ENCODE assay signal across 25 cellular contexts in genomic region chr15:53634517-53635106, GRCh38.
DNase-seq lines count a peak whose midpoint lies in the region; ATAC-seq, FAIRE-seq and TF ChIP-seq lines count a peak whose summit lies in the region.
"Had no signal": no experiment of that assay in that cellular context is flagged by ENCODE, and none has a peak within 500 bp of the region (broad histone marks: within the 10 kb centered on the region; RNA-seq: fewer than 3 reads in every experiment).

No MANE protein-coding gene starts in this region.

- no peak for TF ChIP-seq RAD21 in A549 (conservative IDR thresholded peaks at IDR 0.05 in 1 of 2, IDR thresholded peaks at IDR 0.05 in 1 of 2)

- no peak for TF ChIP-seq EP300 in A549 (IDR thresholded peaks at IDR 0.05)

- DNase-seq in A549 (ENCODE audit: low read depth in 1 of 2, low spot score in 1 of 2) (no peak), left kidney (ENCODE audit: low read depth, low spot score) (peak; percentile 7), right lobe of liver (no peak), renal cortical epithelial cell (ENCODE audit: low read depth) (peak; percentile 23), GM23248 (no peak), GM12891 (ENCODE audit: insufficient read length, low spot score) (no peak)
- DNase-seq: ACHN; AML-193; BE2C; CD4-positive, alpha-beta T cell; CD8-positive, alpha-beta memory T cell; DMS 273 treated with DMSO at 0.1 percent for 48 hours; DMS79; EL; GDM1; GOT3; H7; HCEC 1CT had no signal

- no peaks in the 10 kb centered on the region for H3F3A ChIP-seq in GM23248 (ENCODE audit: insufficient read depth)

- H3K27me3 ChIP-seq in right lobe of liver: no peaks in the 10 kb centered on the region
- no peaks in the 10 kb centered on the region for H3K27me3 ChIP-seq in GM23248 (replicated peaks; ENCODE audit: insufficient read depth)
- H3K27me3 ChIP-seq: BE2C; BLaER1 treated with 17β-estradiol and CSF1 and Interleukin-3, amounts not matched to agents 10 nM and 100 nM had no signal

- no peaks in the 10 kb centered on the region for H3K9me2 ChIP-seq in GM23248 (ENCODE audit: insufficient read depth)

- no peaks in the 10 kb centered on the region for H3K4me1 ChIP-seq in A549
- peaks cover 0 to 10% (median 0%) of the 10 kb centered on the region in 4 donors for H3K4me1 ChIP-seq in right lobe of liver
- H3K4me1 ChIP-seq in GM23248 (ENCODE audit: insufficient read depth): no peaks in the 10 kb centered on the region
- H3K4me1 ChIP-seq: BE2C had no signal

- no peak overlapping the region for H3K4me3 ChIP-seq in A549
- no peak overlapping the region for H3K4me3 ChIP-seq in right lobe of liver
- H3K4me3 ChIP-seq in GM23248: no peak overlapping the region
- H3K4me3 ChIP-seq: BLaER1 treated with 17β-estradiol and CSF1 and Interleukin-3, amounts not matched to agents 10 nM and 100 nM; GM12878 had no signal

- ATAC-seq in A549 (no peak), right lobe of liver (peak; percentile 39 to 72 (median 56)), HG03354 (IDR thresholded peaks at IDR 0.05; ENCODE audit: poor library complexity, severe bottlenecking, unreplicated experiment) (no peak)
- ATAC-seq: GM12878 had no signal

- H3K9me3 ChIP-seq in A549 (peaks cover 10% of the 10 kb centered on the region), right lobe of liver (no peaks in the 10 kb centered on the region), GM23248 (ENCODE audit: low read depth) (peaks cover 3% of the 10 kb centered on the region)
- H3K9me3 ChIP-seq: BE2C had no signal

- no peak overlapping the region; a peak in 1 of 6 replicates for H3K27ac ChIP-seq in A549
- H3K27ac ChIP-seq in right lobe of liver: no peak overlapping the region
- no peak overlapping the region for H3K27ac ChIP-seq in GM23248
- H3K27ac ChIP-seq: 22Rv1; BLaER1 treated with 17β-estradiol and CSF1 and Interleukin-3, amounts not matched to agents 10 nM and 100 nM had no signal

- H3K4me2 ChIP-seq in A549: no peak overlapping the region
- no peak overlapping the region for H3K4me2 ChIP-seq in GM23248 (ENCODE audit: unreplicated experiment)
- H3K4me2 ChIP-seq: BLaER1 treated with 17β-estradiol and CSF1 and Interleukin-3, amounts not matched to agents 10 nM and 100 nM had no signal

- no peaks in the 10 kb centered on the region for H4K20me1 ChIP-seq in GM23248 (ENCODE audit: insufficient read depth)
- H4K20me1 ChIP-seq: BLaER1 treated with 17β-estradiol and CSF1 and Interleukin-3, amounts not matched to agents 10 nM and 100 nM had no signal

- H3K79me2 ChIP-seq in GM23248 (ENCODE audit: insufficient read depth): no peaks in the 10 kb centered on the region

- TF ChIP-seq POLR2A in A549 (IDR thresholded peaks at IDR 0.05; ENCODE audit: low read length): no peak
- no peak for TF ChIP-seq POLR2A in right lobe of liver (IDR thresholded peaks at IDR 0.05)
- TF ChIP-seq POLR2A in GM12891 (IDR thresholded peaks at IDR 0.05; ENCODE audit: low read depth, low read length): no peak

- in situ Hi-C loops in GM23248 (cut with MboI): no loop called here

- H2AFZ ChIP-seq in GM23248: no peak overlapping the region

- H3K9ac ChIP-seq in GM23248: no peak overlapping the region
- H3K9ac ChIP-seq: BLaER1 treated with 17β-estradiol and CSF1 and Interleukin-3, amounts not matched to agents 10 nM and 100 nM had no signal

- intact Hi-C loops in right lobe of liver (cut with DNase I): no loop called here

- WGBS in A549 (ENCODE audit: missing lambda C conversion rate): 74% methylated on average over 2 of the region's 2 CpGs
- 81% methylated on average over 2 of the region's 2 CpGs for WGBS in right lobe of liver (ENCODE audit: insufficient coverage, low coverage, low lambda C conversion rate, missing lambda C conversion rate)
- 19 to 26% methylated on average over 2 of the region's 2 CpGs for WGBS in GM23248 (ENCODE audit: low coverage in 1 of 2, low lambda C conversion rate in 2 of 2, missing lambda C conversion rate in 2 of 2), 2 experiments

- CTCF ChIA-PET in A549 (lab: Yijun Ruan, JAX): interaction anchor here (0.7 to 1.6 kb wide), 5 partner anchors 8 to 1944 kb away, joined by 3 to 5 read pairs (median 4); no protein-coding TSS in a partner anchor

- TF ChIP-seq CTCF in A549 (IDR thresholded peaks at IDR 0.05) (no peak), right lobe of liver (IDR thresholded peaks at IDR 0.05) (no peak)

- no peaks in the 10 kb centered on the region for H3K36me3 ChIP-seq in right lobe of liver
- H3K36me3 ChIP-seq in GM23248 (ENCODE audit: low read depth): no peaks in the 10 kb centered on the region
- H3K36me3 ChIP-seq: BE2C had no signal

- POLR2A ChIA-PET in A549 (lab: Yijun Ruan, JAX): no interaction called here

- FAIRE-seq in A549 (lab: Jason Lieb, UNC): no peak
- FAIRE-seq in GM12891 (lab: Jason Lieb, UNC): no peak
- FAIRE-seq: A204.1, D721Med, GM12878, GM18507 had no signal

TF ChIP-seq in A549, 52 proteins besides CTCF, POLR2A, EP300 and RAD21:
- TF ChIP-seq MYC (IDR thresholded peaks at IDR 0.05; ENCODE audit: borderline replicate concordance, low read length) (no peak), HES2 (IDR thresholded peaks at IDR 0.05) (no peak), MAZ (IDR thresholded peaks at IDR 0.05; ENCODE audit: borderline replicate concordance, low read depth, low read length) (no peak), POLR2AphosphoS2 (conservative IDR thresholded peaks at IDR 0.05; ENCODE audit: low read length) (no peak), ZSCAN20 (CRISPR knock-in tag; IDR thresholded peaks at IDR 0.05) (no peak), MAFK (IDR thresholded peaks at IDR 0.05; ENCODE audit: partially characterized antibody) (peak; percentile 33), PHF8 (IDR thresholded peaks at IDR 0.05; ENCODE audit: borderline replicate concordance, low read depth) (no peak)
- TF ChIP-seq, protein P1, sequence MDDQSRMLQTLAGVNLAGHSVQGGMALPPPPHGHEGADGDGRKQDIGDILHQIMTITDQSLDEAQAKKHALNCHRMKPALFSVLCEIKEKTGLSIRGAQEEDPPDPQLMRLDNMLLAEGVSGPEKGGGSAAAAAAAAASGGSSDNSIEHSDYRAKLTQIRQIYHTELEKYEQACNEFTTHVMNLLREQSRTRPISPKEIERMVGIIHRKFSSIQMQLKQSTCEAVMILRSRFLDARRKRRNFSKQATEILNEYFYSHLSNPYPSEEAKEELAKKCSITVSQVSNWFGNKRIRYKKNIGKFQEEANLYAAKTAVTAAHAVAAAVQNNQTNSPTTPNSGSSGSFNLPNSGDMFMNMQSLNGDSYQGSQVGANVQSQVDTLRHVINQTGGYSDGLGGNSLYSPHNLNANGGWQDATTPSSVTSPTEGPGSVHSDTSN (IDR thresholded peaks at IDR 0.05): no peak

TF ChIP-seq in GM12891, 5 proteins besides CTCF, POLR2A, EP300 and RAD21:
- TF ChIP-seq SPI1 (IDR thresholded peaks at IDR 0.05; ENCODE audit: low read depth, low read length): no peak
- no peak for TF ChIP-seq TAF1 (IDR thresholded peaks at IDR 0.05; ENCODE audit: low read depth, low read length)
- TF ChIP-seq POU2F2 (IDR thresholded peaks at IDR 0.05; ENCODE audit: low read depth, low read length): no peak
- TF ChIP-seq PAX5 (IDR thresholded peaks at IDR 0.05; ENCODE audit: insufficient read depth, low read length, severe bottlenecking): no peak
- TF ChIP-seq POLR2AphosphoS5 (IDR thresholded peaks at IDR 0.05; ENCODE audit: low read depth, low read length): no peak

Comparison
In these comparisons a context has a peak if more than half of its experiments do, and no peak if none do; other contexts are left out.
1. ATAC-seq: peak in right lobe of liver (4 of 4); none in A549 (0 of 2) and HG03354 (single experiment).
2. DNase-seq: peak in left kidney (single experiment) and renal cortical epithelial cell (single experiment); none in A549 (0 of 2), right lobe of liver (0 of 3), GM23248 (single experiment) and GM12891 (single experiment).